Comparison of ENCODE assay signal across 8 cellular contexts in genomic region chr3:93930041-93930440, GRCh38.
"Had no signal": no experiment of that assay in that cellular context is flagged by ENCODE, and none has a peak within 500 bp of the region (broad histone marks: within the 10 kb centered on the region; RNA-seq: fewer than 3 reads in every experiment).

No MANE protein-coding gene starts in this region.

- H2AFZ ChIP-seq: GM23248 had no signal

- H3K36me3 ChIP-seq: HAP-1 had no signal

- H3K9me3 ChIP-seq: HAP-1 had no signal

- DNase-seq: GM23248, GOT3, H7, IMR-90 had no signal

- H3K27ac ChIP-seq: GM23248, HL-60 had no signal

- H3K4me1 ChIP-seq: HAP-1 had no signal

- ATAC-seq: HCT116, K562 had no signal

- H3K4me3 ChIP-seq: GM23248, HAP-1, K562 had no signal
